In genomic region chr4:53497446-53498069, GRCh38 we compare ENCODE assay signal across 14 cellular contexts.
A peak's percentile ranks its signal among the peaks of the same experiment; 100 is the strongest.
DNase-seq lines count a peak whose midpoint lies in the region; ATAC-seq and TF ChIP-seq lines count a peak whose summit lies in the region.
"Had no signal": no experiment of that assay in that cellular context is flagged by ENCODE, and none has a peak within 500 bp of the region (broad histone marks: within the 10 kb centered on the region; RNA-seq: fewer than 3 reads in every experiment).

No MANE protein-coding gene starts in this region.

- TF ChIP-seq POLR2A in heart left ventricle (IDR thresholded peaks at IDR 0.05), result no peak
- TF ChIP-seq POLR2A in ovary (IDR thresholded peaks at IDR 0.05), result no peak

- no peaks in the 10 kb centered on the region for H3K9me3 ChIP-seq in heart left ventricle
- no peaks in the 10 kb centered on the region for H3K9me3 ChIP-seq in ovary

- H3K4me1 ChIP-seq in heart left ventricle, result peaks cover 0 to 28% (median 0%) of the 10 kb centered on the region in 12 donors
- peaks cover 22% of the 10 kb centered on the region for H3K4me1 ChIP-seq in ovary (ENCODE audit: insufficient read depth)

- intact Hi-C loops in heart left ventricle (cut with DNase I) (loop anchor here in 7 of 10 donors (10.0 kb wide), 6 partner anchors 107 to 727 kb away; partner anchors contain the start of gene PDGFRA (in 3 of the 7)), ovary (cut with DNase I) (loop anchor here in 2 of 4 donors (5.0 to 10.0 kb wide), 5 partner anchors 177 to 735 kb away; no protein-coding TSS in a partner anchor)

- peaks cover 0 to 5% (median 0%) of the 10 kb centered on the region in 9 donors for H3K36me3 ChIP-seq in heart left ventricle
- H3K36me3 ChIP-seq in ovary, result no peaks in the 10 kb centered on the region

- ATAC-seq in heart left ventricle (peak; percentile 68 to 94 (median 93)), HG03097 (IDR thresholded peaks at IDR 0.05; ENCODE audit: low FRiP score, unreplicated experiment) (no peak), GM21576 (IDR thresholded peaks at IDR 0.05; ENCODE audit: unreplicated experiment) (no peak)
- ATAC-seq: stimulated activated naive CD8-positive, alpha-beta T cell treated with anti-CD3 and anti-CD28 coated beads, Interleukin-15, Interleukin-2, amounts not matched to agents 100 U/mL and 50 U/mL, for 24 hours had no signal

- no peak for TF ChIP-seq CTCF in heart left ventricle (IDR thresholded peaks at IDR 0.05)
- TF ChIP-seq CTCF in ovary (IDR thresholded peaks at IDR 0.05), result no peak

- peak overlapping the region in 11 of 12 donors; percentile 12 to 73 (median 55) for H3K27ac ChIP-seq in heart left ventricle
- peak overlapping the region in 1 of 2 donors; percentile 79 for H3K27ac ChIP-seq in ovary

- no peak for TF ChIP-seq EP300 in ovary (IDR thresholded peaks at IDR 0.05)

- H3K4me3 ChIP-seq in heart left ventricle (no peak overlapping the region), ovary (no peak overlapping the region)

- H3K27me3 ChIP-seq in heart left ventricle, result no peaks in the 10 kb centered on the region
- no peaks in the 10 kb centered on the region for H3K27me3 ChIP-seq in ovary

- DNase-seq in AG08396 (ENCODE audit: low spot score) (peak; percentile 60), amniotic epithelial cell (ENCODE audit: low read depth) (peak; percentile 80), heart left ventricle (peak in 4 of 5 donors; percentile 27 to 54 (median 42)), ovary (peak; percentile 48 to 79 (median 74)), NCI-H1694 (lab: John Stamatoyannopoulos, UW) (no peak)
- no peak for DNase-seq in activated CD4-positive, alpha-beta T cell treated with anti-CD3 and anti-CD28 coated beads, Interleukin-2, amount 50 U/mL, for 4 hours
- DNase-seq: activated CD8-positive, alpha-beta memory T cell treated with anti-CD3 and anti-CD28 coated beads, Interleukin-2, amount 50 U/mL, for 48 hours; caudate nucleus; glutamatergic neuron; NCI-H1105; stimulated activated CD4-positive, alpha-beta T cell treated with anti-CD3 and anti-CD28 coated beads, Interleukin-1b, Interleukin-23, amount 100 ng/mL, for 48 hours; stimulated activated naive CD8-positive, alpha-beta T cell treated with anti-CD3 and anti-CD28 coated beads, Interleukin-15, Interleukin-2, amounts not matched to agents 100 U/mL and 50 U/mL, for 24 hours had no signal

- 66 to 76% (median 71%) methylated on average over 6 of the region's 6 CpGs for WGBS in heart left ventricle, 4 donors
- WGBS in ovary, 3 donors, result 5 to 14% (median 14%) methylated on average over 6 of the region's 6 CpGs

Comparison
In these comparisons a context has a peak if more than half of its experiments do, and no peak if none do; other contexts are left out.
1. DNase-seq: peak in AG08396 (single experiment), amniotic epithelial cell (single experiment), heart left ventricle (4 of 5) and ovary (5 of 5); none in NCI-H1694 (single experiment) and activated CD4-positive, alpha-beta T cell treated with anti-CD3 and anti-CD28 coated beads, Interleukin-2, amount 50 U/mL, for 4 hours (0 of 2).
2. ATAC-seq: peak in heart left ventricle (4 of 4); none in HG03097 (single experiment) and GM21576 (single experiment).